In genomic region chr19:52095172-52096014, GRCh38 we compare ENCODE assay signal across 1 cellular context.
A peak's percentile ranks its signal among the peaks of the same experiment; 100 is the strongest.
TF ChIP-seq lines count a peak whose summit lies in the region.

TSS of gene ZNF841 (minus strand) at chr19:52095765. CDS start at chr19:52084801, 10,964 bp downstream.

TF ChIP-seq in HEK293, 187 proteins besides CTCF, POLR2A, EP300 and RAD21 (continued from another document and continues in another):
- TF ChIP-seq TRIM28 (IDR thresholded peaks at IDR 0.05; ENCODE audit: borderline replicate concordance, low read length) (no peak), ZNF311 (tag by site-specific recombination; IDR thresholded peaks at IDR 0.05; ENCODE audit: borderline replicate concordance) (no peak), OSR2 (tag by site-specific recombination; IDR thresholded peaks at IDR 0.05) (no peak), ZNF148 (tag by site-specific recombination; IDR thresholded peaks at IDR 0.05; ENCODE audit: borderline replicate concordance) (no peak), ZSCAN5A (tag by site-specific recombination; IDR thresholded peaks at IDR 0.05) (no peak), ZNF600 (tag by site-specific recombination; IDR thresholded peaks at IDR 0.05) (no peak), TCF7L2 (IDR thresholded peaks at IDR 0.05; ENCODE audit: borderline replicate concordance, low read depth, low read length) (no peak), BCL6B (tag by site-specific recombination; IDR thresholded peaks at IDR 0.05) (no peak), REST (tag by site-specific recombination; IDR thresholded peaks at IDR 0.05) (no peak), ZNF530 (tag by site-specific recombination; IDR thresholded peaks at IDR 0.05; ENCODE audit: low read depth) (no peak), ZNF660 (tag by site-specific recombination; IDR thresholded peaks at IDR 0.05) (no peak), ZNF423 (tag by site-specific recombination; IDR thresholded peaks at IDR 0.05) (no peak), ZNF146 (tag by site-specific recombination; IDR thresholded peaks at IDR 0.05) (no peak), WT1 (tag by site-specific recombination; IDR thresholded peaks at IDR 0.05) (no peak), ZNF792 (tag by site-specific recombination; IDR thresholded peaks at IDR 0.05) (no peak), MYNN (tag by site-specific recombination; IDR thresholded peaks at IDR 0.05; ENCODE audit: borderline replicate concordance) (no peak), SP2 (tag by site-specific recombination; IDR thresholded peaks at IDR 0.05) (peak; percentile 92), ZSCAN30 (tag by site-specific recombination; IDR thresholded peaks at IDR 0.05) (no peak), ZNF610 (tag by site-specific recombination; IDR thresholded peaks at IDR 0.05; ENCODE audit: borderline replicate concordance) (no peak), ZNF677 (tag by site-specific recombination; IDR thresholded peaks at IDR 0.05) (no peak), ZBTB7A (tag by site-specific recombination; IDR thresholded peaks at IDR 0.05; ENCODE audit: low read depth) (no peak), GLIS1 (tag by site-specific recombination; IDR thresholded peaks at IDR 0.05) (peak; percentile 26; the same call in 1 of the 2 replicates), ZNF221 (tag by site-specific recombination; IDR thresholded peaks at IDR 0.05; ENCODE audit: borderline replicate concordance) (no peak), ZNF341 (tag by site-specific recombination; IDR thresholded peaks at IDR 0.05; ENCODE audit: low read depth) (peak; percentile 60), BCL11B (tag by site-specific recombination; IDR thresholded peaks at IDR 0.05; ENCODE audit: low read depth) (no peak), ZNF214 (tag by site-specific recombination; IDR thresholded peaks at IDR 0.05; ENCODE audit: borderline replicate concordance) (no peak), MEIS1 (CRISPR knock-in tag; IDR thresholded peaks at IDR 0.05; ENCODE audit: borderline replicate concordance) (no peak), ZBTB6 (tag by site-specific recombination; IDR thresholded peaks at IDR 0.05) (no peak), ZNF555 (tag by site-specific recombination; conservative IDR thresholded peaks at IDR 0.05) (no peak), ZNF514 (tag by site-specific recombination; IDR thresholded peaks at IDR 0.05) (no peak), ZNF169 (tag by site-specific recombination; IDR thresholded peaks at IDR 0.05) (no peak), ZNF623 (tag by site-specific recombination; IDR thresholded peaks at IDR 0.05) (no peak), FEZF1 (tag by site-specific recombination; IDR thresholded peaks at IDR 0.05) (no peak), ZNF37A (tag by site-specific recombination; IDR thresholded peaks at IDR 0.05) (no peak), OVOL3 (tag by site-specific recombination; IDR thresholded peaks at IDR 0.05) (no peak), ZNF510 (tag by site-specific recombination; IDR thresholded peaks at IDR 0.05; ENCODE audit: insufficient replicate concordance) (no peak), ZNF2 (tag by site-specific recombination; IDR thresholded peaks at IDR 0.05) (no peak), ZNF133 (tag by site-specific recombination; IDR thresholded peaks at IDR 0.05) (no peak), ZNF704 (tag by site-specific recombination; IDR thresholded peaks at IDR 0.05) (no peak), ZNF658 (tag by site-specific recombination; IDR thresholded peaks at IDR 0.05) (no peak), ZNF521 (tag by site-specific recombination; IDR thresholded peaks at IDR 0.05) (no peak), BCL11A (tag by site-specific recombination; IDR thresholded peaks at IDR 0.05; ENCODE audit: low read depth) (no peak), ZBTB48 (tag by site-specific recombination; IDR thresholded peaks at IDR 0.05) (no peak), ZNF175 (tag by site-specific recombination; IDR thresholded peaks at IDR 0.05) (no peak), ZNF76 (tag by site-specific recombination; IDR thresholded peaks at IDR 0.05; ENCODE audit: borderline replicate concordance, low read depth) (no peak), ZFP37 (tag by site-specific recombination; IDR thresholded peaks at IDR 0.05) (no peak), ZNF202 (tag by site-specific recombination; IDR thresholded peaks at IDR 0.05; ENCODE audit: borderline replicate concordance) (no peak), EGR2 (tag by site-specific recombination; IDR thresholded peaks at IDR 0.05; ENCODE audit: low read depth) (peak; percentile 25; the same call in 1 of the 2 replicates), ZNF350 (tag by site-specific recombination; IDR thresholded peaks at IDR 0.05) (0 out of 2 replicates have a peak, but pooled peaks have one; percentile 45), ZNF292 (tag by site-specific recombination; IDR thresholded peaks at IDR 0.05; ENCODE audit: borderline replicate concordance, low read depth) (no peak), ZNF560 (tag by site-specific recombination; IDR thresholded peaks at IDR 0.05; ENCODE audit: borderline replicate concordance) (no peak), ZNF473 (tag by site-specific recombination; IDR thresholded peaks at IDR 0.05) (no peak), ZNF157 (tag by site-specific recombination; IDR thresholded peaks at IDR 0.05) (no peak), ZFHX2 (tag by site-specific recombination; conservative IDR thresholded peaks at IDR 0.05) (peak; percentile 45), ZNF747 (tag by site-specific recombination; IDR thresholded peaks at IDR 0.05) (no peak)
- TF ChIP-seq, protein P1, sequence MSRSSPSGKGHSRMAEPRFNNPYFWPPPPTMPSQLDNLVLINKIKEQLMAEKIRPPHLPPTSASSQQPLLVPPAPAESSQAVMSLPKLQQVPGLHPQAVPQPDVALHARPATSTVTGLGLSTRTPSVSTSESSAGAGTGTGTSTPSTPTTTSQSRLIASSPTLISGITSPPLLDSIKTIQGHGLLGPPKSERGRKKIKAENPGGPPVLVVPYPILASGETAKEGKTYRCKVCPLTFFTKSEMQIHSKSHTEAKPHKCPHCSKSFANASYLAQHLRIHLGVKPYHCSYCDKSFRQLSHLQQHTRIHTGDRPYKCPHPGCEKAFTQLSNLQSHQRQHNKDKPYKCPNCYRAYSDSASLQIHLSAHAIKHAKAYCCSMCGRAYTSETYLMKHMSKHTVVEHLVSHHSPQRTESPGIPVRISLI (tag by site-specific recombination; IDR thresholded peaks at IDR 0.05): peak; percentile 49; the same call in 1 of the 2 replicates
- TF ChIP-seq, protein P2, sequence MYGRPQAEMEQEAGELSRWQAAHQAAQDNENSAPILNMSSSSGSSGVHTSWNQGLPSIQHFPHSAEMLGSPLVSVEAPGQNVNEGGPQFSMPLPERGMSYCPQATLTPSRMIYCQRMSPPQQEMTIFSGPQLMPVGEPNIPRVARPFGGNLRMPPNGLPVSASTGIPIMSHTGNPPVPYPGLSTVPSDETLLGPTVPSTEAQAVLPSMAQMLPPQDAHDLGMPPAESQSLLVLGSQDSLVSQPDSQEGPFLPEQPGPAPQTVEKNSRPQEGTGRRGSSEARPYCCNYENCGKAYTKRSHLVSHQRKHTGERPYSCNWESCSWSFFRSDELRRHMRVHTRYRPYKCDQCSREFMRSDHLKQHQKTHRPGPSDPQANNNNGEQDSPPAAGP (tag by site-specific recombination; IDR thresholded peaks at IDR 0.05): no peak
- TF ChIP-seq, protein P3, sequence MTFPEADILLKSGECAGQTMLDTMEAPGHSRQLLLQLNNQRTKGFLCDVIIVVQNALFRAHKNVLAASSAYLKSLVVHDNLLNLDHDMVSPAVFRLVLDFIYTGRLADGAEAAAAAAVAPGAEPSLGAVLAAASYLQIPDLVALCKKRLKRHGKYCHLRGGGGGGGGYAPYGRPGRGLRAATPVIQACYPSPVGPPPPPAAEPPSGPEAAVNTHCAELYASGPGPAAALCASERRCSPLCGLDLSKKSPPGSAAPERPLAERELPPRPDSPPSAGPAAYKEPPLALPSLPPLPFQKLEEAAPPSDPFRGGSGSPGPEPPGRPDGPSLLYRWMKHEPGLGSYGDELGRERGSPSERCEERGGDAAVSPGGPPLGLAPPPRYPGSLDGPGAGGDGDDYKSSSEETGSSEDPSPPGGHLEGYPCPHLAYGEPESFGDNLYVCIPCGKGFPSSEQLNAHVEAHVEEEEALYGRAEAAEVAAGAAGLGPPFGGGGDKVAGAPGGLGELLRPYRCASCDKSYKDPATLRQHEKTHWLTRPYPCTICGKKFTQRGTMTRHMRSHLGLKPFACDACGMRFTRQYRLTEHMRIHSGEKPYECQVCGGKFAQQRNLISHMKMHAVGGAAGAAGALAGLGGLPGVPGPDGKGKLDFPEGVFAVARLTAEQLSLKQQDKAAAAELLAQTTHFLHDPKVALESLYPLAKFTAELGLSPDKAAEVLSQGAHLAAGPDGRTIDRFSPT (tag by site-specific recombination; IDR thresholded peaks at IDR 0.05): no peak
